8 cellular contexts compared by ENCODE assay signal in the genomic region with DNA sequence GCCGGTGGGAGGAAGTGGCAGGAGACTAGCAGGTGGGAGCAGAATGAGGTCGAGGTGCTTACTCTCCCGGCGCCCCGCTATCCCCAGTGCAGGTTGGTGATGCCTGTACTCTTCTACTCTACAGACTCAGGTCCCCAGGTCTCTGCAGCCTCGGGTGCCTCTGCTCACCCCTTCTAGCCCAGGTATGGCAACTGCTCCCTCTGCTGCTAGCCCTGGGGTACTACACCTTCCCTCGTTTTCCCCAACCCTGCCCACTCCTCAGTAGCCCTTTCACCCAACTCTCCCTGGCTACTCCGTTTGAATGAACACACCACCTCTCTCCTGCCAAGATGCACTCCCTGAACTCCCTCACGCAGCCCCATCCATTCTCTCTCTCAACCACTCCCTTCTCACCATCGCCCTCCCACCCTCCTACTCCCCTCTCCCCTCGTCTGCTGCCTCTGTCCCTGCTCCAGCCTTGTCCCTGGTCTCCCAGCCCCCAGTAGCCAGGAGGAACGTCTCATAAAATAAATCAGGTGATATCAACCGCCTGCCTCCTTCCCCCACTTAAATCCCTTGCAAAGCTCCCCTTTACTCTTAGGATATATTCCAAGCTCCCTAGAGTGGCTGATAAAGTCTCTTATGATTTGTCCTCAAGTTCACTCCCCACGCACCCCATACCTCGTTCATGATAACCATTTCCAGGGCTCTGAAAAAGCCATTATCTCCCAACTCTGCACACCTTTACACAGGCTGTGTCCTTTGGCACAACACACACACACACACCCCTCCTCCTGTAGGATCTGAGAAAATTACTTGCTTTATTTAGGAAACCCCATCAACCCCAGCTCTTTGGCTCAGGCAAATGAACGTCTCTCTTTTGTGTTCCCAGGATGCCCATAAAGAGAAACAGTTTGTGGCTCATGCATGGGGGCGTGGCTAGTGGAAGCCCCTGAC. TPM values are rescaled to one million over a fixed set of nuclear protein-coding genes. Genes with fewer than 3 reads are reported as not detected.
A peak's percentile ranks its signal among the peaks of the same experiment; 100 is the strongest.
DNase-seq lines count a peak whose midpoint lies in the region; ATAC-seq, FAIRE-seq and TF ChIP-seq lines count a peak whose summit lies in the region.

No MANE protein-coding gene starts in this region.

- peaks cover 43 to 61% of the 10 kb centered on the region in 2 donors for H3K27me3 Mint-ChIP-seq in CD8-positive, alpha-beta memory T cell
- H3K27me3 Mint-ChIP-seq in activated CD8-positive, alpha-beta memory T cell treated with anti-CD3 and anti-CD28 coated beads, Interleukin-2, amount 10 ng/mL, durations not matched to agents 7 days and 5 days = peaks cover 63% of the 10 kb centered on the region
- peaks cover 49 to 52% of the 10 kb centered on the region in 2 donors for H3K27me3 Mint-ChIP-seq in stimulated activated naive B cell treated with anti-CD40 and anti-IgM and Interleukin-4, amounts not matched to agents 10 μg/mL and 1 μg/mL and 100 μg/mL, for 72 hours

- H3K9ac ChIP-seq in endothelial cell of umbilical vein (replicated peaks; ENCODE audit: extremely low read depth, insufficient read depth, low read length) = no peak overlapping the region

- H3K4me1 Mint-ChIP-seq in CD8-positive, alpha-beta memory T cell = peaks cover 6 to 16% (median 6%) of the 10 kb centered on the region in 3 donors
- peaks cover 24% of the 10 kb centered on the region for H3K4me1 Mint-ChIP-seq in activated CD8-positive, alpha-beta memory T cell treated with anti-CD3 and anti-CD28 coated beads, Interleukin-2, amount 10 ng/mL, durations not matched to agents 7 days and 5 days
- H3K4me1 Mint-ChIP-seq in stimulated activated naive B cell treated with anti-CD40 and anti-IgM and Interleukin-4, amounts not matched to agents 10 μg/mL and 1 μg/mL and 100 μg/mL, for 72 hours = peaks cover 10 to 19% of the 10 kb centered on the region in 2 donors

- POLR2A ChIA-PET in CD8-positive, alpha-beta memory T cell (lab: Charles Lee) = no interaction called here
- POLR2A ChIA-PET in endothelial cell of umbilical vein (lab: Charles Lee) = interaction anchor here (1.4 kb wide), 1 partner anchor 202 kb away, joined by 3 read pairs; no protein-coding TSS in a partner anchor

- dilution Hi-C loops in endothelial cell of umbilical vein (cut with MboI; ENCODE audit: extremely low pct_ligation_motif_present, low sequenced_read_pairs) = no loop called here

- H3K36me3 ChIP-seq in CD8-positive, alpha-beta memory T cell (ENCODE audit: insufficient read depth, low read length) = no peaks in the 10 kb centered on the region
- H3K36me3 ChIP-seq in endothelial cell of umbilical vein (ENCODE audit: control insufficient read depth in 2 of 2, extremely low read depth in 1 of 2, insufficient read depth in 2 of 2, low read length in 2 of 2) (no peaks in the 10 kb centered on the region), muscle layer of duodenum (ENCODE audit: control insufficient read depth in 1 of 2, insufficient read depth in 2 of 2, low read length in 2 of 2) (no peaks in the 10 kb centered on the region)

- no peak overlapping the region for H2AFZ ChIP-seq in endothelial cell of umbilical vein (ENCODE audit: low read depth, low read length)

- peaks cover 36% of the 10 kb centered on the region for H3K4me1 ChIP-seq in CD8-positive, alpha-beta memory T cell (ENCODE audit: insufficient read depth, low read length)
- H3K4me1 ChIP-seq in endothelial cell of umbilical vein (ENCODE audit: control insufficient read depth, extremely low read depth, insufficient read depth, low read length) = peaks cover 8% of the 10 kb centered on the region
- peaks cover 4 to 32% of the 10 kb centered on the region in 2 donors for H3K4me1 ChIP-seq in muscle layer of duodenum (ENCODE audit: control insufficient read depth in 1 of 2, insufficient read depth in 2 of 2, low read length in 2 of 2)

- H3K9me3 ChIP-seq in CD8-positive, alpha-beta memory T cell (ENCODE audit: low read length) = no peaks in the 10 kb centered on the region
- H3K9me3 ChIP-seq in endothelial cell of umbilical vein (replicated peaks; ENCODE audit: control insufficient read depth, insufficient read depth, low read length) (no peaks in the 10 kb centered on the region), muscle layer of duodenum (ENCODE audit: control insufficient read depth in 1 of 2, low read length in 2 of 2) (no peaks in the 10 kb centered on the region)

- no peak for TF ChIP-seq POLR2A in endothelial cell of umbilical vein (IDR thresholded peaks at IDR 0.05; ENCODE audit: low read depth, low read length)

- FAIRE-seq in endothelial cell of umbilical vein (lab: Jason Lieb, UNC) = peak; percentile 78

- BruUV-seq in endothelial cell of umbilical vein (replicated peaks; lab: Mats Ljungman, UMichigan) = no TSS peak

- H3K4me2 ChIP-seq in endothelial cell of umbilical vein (ENCODE audit: insufficient read depth, low read length) = peak overlapping the region; percentile 1

- peak overlapping the region; percentile 44 for H3K4me3 ChIP-seq in CD8-positive, alpha-beta memory T cell (ENCODE audit: low read length)
- H3K4me3 ChIP-seq in endothelial cell of umbilical vein (replicated peaks in 1 of 3; ENCODE audit: insufficient read depth in 1 of 3, low read depth in 1 of 3, low read length in 3 of 3) (no peak overlapping the region), muscle layer of duodenum (ENCODE audit: low read depth in 1 of 2, low read length in 2 of 2) (peak overlapping the region; percentile 18 to 49)

- peak; percentile 74 to 91 for TF ChIP-seq CTCF in endothelial cell of umbilical vein (IDR thresholded peaks at IDR 0.05; ENCODE audit: extremely low read depth in 1 of 2, insufficient read depth in 1 of 2, low read depth in 1 of 2, low read length in 2 of 2)

- CTCF ChIA-PET in CD8-positive, alpha-beta memory T cell (lab: Charles Lee) = interaction anchor here (1.0 to 1.9 kb wide), 11 partner anchors 9 to 283 kb away, joined by 3 to 13 read pairs (median 3); a partner anchor contains a TSS
- CTCF ChIA-PET in activated CD8-positive, alpha-beta memory T cell treated with anti-CD3 and anti-CD28 coated beads, Interleukin-2, amount 10 ng/mL, durations not matched to agents 7 days and 5 days (lab: Charles Lee) = interaction anchor here (0.6 to 16.9 kb wide), 28 partner anchors 9 to 317 kb away, joined by 3 to 408 read pairs (median 4); a partner anchor contains a TSS
- CTCF ChIA-PET in endothelial cell of umbilical vein (lab: Charles Lee) = interaction anchor here (0.6 to 3.8 kb wide), 33 partner anchors 9 to 292 kb away, joined by 3 to 63 read pairs (median 5); a partner anchor contains a TSS

- peak; percentile 56 to 75 (median 59) for DNase-seq in CD8-positive, alpha-beta memory T cell
- DNase-seq in NCI-H82 (lab: John Stamatoyannopoulos, UW) (peak; percentile 91), endothelial cell of umbilical vein (ENCODE audit: low read depth, low spot score) (peak; percentile 55)
- peak; percentile 80 for DNase-seq in activated CD8-positive, alpha-beta memory T cell treated with anti-CD3 and anti-CD28 coated beads, Interleukin-2, amount 10 ng/mL, durations not matched to agents 7 days and 5 days
- peak; percentile 51 for DNase-seq in stimulated activated naive B cell treated with anti-CD40 and anti-IgM and Interleukin-4, amounts not matched to agents 10 μg/mL and 1 μg/mL and 100 μg/mL, for 72 hours

- peak overlapping the region in 2 of 7 donors; percentile 49 to 54 for H3K4me3 Mint-ChIP-seq in CD8-positive, alpha-beta memory T cell
- no peak overlapping the region for H3K4me3 Mint-ChIP-seq in activated CD8-positive, alpha-beta memory T cell treated with anti-CD3 and anti-CD28 coated beads, Interleukin-2, amount 10 ng/mL, durations not matched to agents 7 days and 5 days
- H3K4me3 Mint-ChIP-seq in stimulated activated naive B cell treated with anti-CD40 and anti-IgM and Interleukin-4, amounts not matched to agents 10 μg/mL and 1 μg/mL and 100 μg/mL, for 72 hours = no peak overlapping the region

- ATAC-seq in HG03432 (IDR thresholded peaks at IDR 0.05; ENCODE audit: unreplicated experiment) = peak; percentile 62
- ATAC-seq in activated CD8-positive, alpha-beta memory T cell treated with anti-CD3 and anti-CD28 coated beads, Interleukin-2, amount 10 ng/mL, durations not matched to agents 7 days and 5 days = peak; percentile 43
- peak; percentile 76 to 78 for ATAC-seq in stimulated activated naive B cell treated with anti-CD40 and anti-IgM and Interleukin-4, amounts not matched to agents 10 μg/mL and 1 μg/mL and 100 μg/mL, for 72 hours (replicated peaks)
- no peak for ATAC-seq in HG03135 (IDR thresholded peaks at IDR 0.05; ENCODE audit: unreplicated experiment)

- no peaks in the 10 kb centered on the region for H3K9me1 ChIP-seq in endothelial cell of umbilical vein (replicated peaks; ENCODE audit: control insufficient read depth, extremely low read depth, insufficient read depth, low read length)

- intact Hi-C loops in endothelial cell of umbilical vein (cut with micrococcal nuclease) = loop anchor here (1.0 to 5.0 kb wide), 5 partner anchors 55 to 360 kb away; a partner anchor contains a TSS

- peaks cover 49% of the 10 kb centered on the region for H3K27me3 ChIP-seq in CD8-positive, alpha-beta memory T cell (ENCODE audit: insufficient read depth, low read length, poor library complexity, severe bottlenecking)
- H3K27me3 ChIP-seq in endothelial cell of umbilical vein (ENCODE audit: control insufficient read depth in 2 of 2, insufficient read depth in 2 of 2, low read length in 2 of 2) = peaks cover 18 to 23% of the 10 kb centered on the region in 2 experiments
- peaks cover 31% of the 10 kb centered on the region for H3K27me3 ChIP-seq in muscle layer of duodenum (ENCODE audit: low read depth, low read length)

- H3K27ac ChIP-seq in CD8-positive, alpha-beta memory T cell (ENCODE audit: low read depth, low read length) = no peak overlapping the region
- H3K27ac ChIP-seq in endothelial cell of umbilical vein (ENCODE audit: insufficient read depth, low read depth, low read length) (no peak overlapping the region), muscle layer of duodenum (ENCODE audit: low read length) (peak overlapping the region; percentile 28)

- H3K79me2 ChIP-seq in endothelial cell of umbilical vein (ENCODE audit: control insufficient read depth, insufficient read depth, low read length) = no peaks in the 10 kb centered on the region

- H3K36me3 Mint-ChIP-seq in CD8-positive, alpha-beta memory T cell = peaks cover 0 to 2% (median 0%) of the 10 kb centered on the region in 3 donors
- peaks cover 1% of the 10 kb centered on the region for H3K36me3 Mint-ChIP-seq in activated CD8-positive, alpha-beta memory T cell treated with anti-CD3 and anti-CD28 coated beads, Interleukin-2, amount 10 ng/mL, durations not matched to agents 7 days and 5 days
- peaks cover 1 to 5% of the 10 kb centered on the region in 2 donors for H3K36me3 Mint-ChIP-seq in stimulated activated naive B cell treated with anti-CD40 and anti-IgM and Interleukin-4, amounts not matched to agents 10 μg/mL and 1 μg/mL and 100 μg/mL, for 72 hours

- H3K27ac Mint-ChIP-seq in CD8-positive, alpha-beta memory T cell = peak overlapping the region in 3 of 8 donors; percentile 30 to 43 (median 42)
- H3K27ac Mint-ChIP-seq in activated CD8-positive, alpha-beta memory T cell treated with anti-CD3 and anti-CD28 coated beads, Interleukin-2, amount 10 ng/mL, durations not matched to agents 7 days and 5 days = no peak overlapping the region
- peak overlapping the region; percentile 75 for H3K27ac Mint-ChIP-seq in stimulated activated naive B cell treated with anti-CD40 and anti-IgM and Interleukin-4, amounts not matched to agents 10 μg/mL and 1 μg/mL and 100 μg/mL, for 72 hours

- no peaks in the 10 kb centered on the region for H3K9me3 Mint-ChIP-seq in CD8-positive, alpha-beta memory T cell
- no peaks in the 10 kb centered on the region for H3K9me3 Mint-ChIP-seq in activated CD8-positive, alpha-beta memory T cell treated with anti-CD3 and anti-CD28 coated beads, Interleukin-2, amount 10 ng/mL, durations not matched to agents 7 days and 5 days (ENCODE audit: low read depth)
- H3K9me3 Mint-ChIP-seq in stimulated activated naive B cell treated with anti-CD40 and anti-IgM and Interleukin-4, amounts not matched to agents 10 μg/mL and 1 μg/mL and 100 μg/mL, for 72 hours = peaks cover 0 to 2% of the 10 kb centered on the region in 2 donors

- H4K20me1 ChIP-seq in endothelial cell of umbilical vein (replicated peaks; ENCODE audit: control insufficient read depth, extremely low read depth, insufficient read depth, low read length) = no peaks in the 10 kb centered on the region

RNA-seq across cellular contexts. Expression of a gene that starts 8.2 kb away (rescaled TPM):
- not detected for total RNA-seq in CD8-positive, alpha-beta memory T cell
- not detected for polyA plus RNA-seq in CD8-positive, alpha-beta memory T cell
- not detected for total RNA-seq in activated CD8-positive, alpha-beta memory T cell treated with anti-CD3 and anti-CD28 coated beads, Interleukin-2, amount 10 ng/mL, durations not matched to agents 7 days and 5 days
- total RNA-seq in endothelial cell of umbilical vein = 0.42 TPM in 1 of 2 replicates, not detected in the other
- polyA plus RNA-seq in endothelial cell of umbilical vein = not detected in 2 replicates
- not detected in 2 replicates for polyA plus RNA-seq in endothelial cell of umbilical vein (2011; cell fraction: cytosol; rRNA removed)
- not detected in 2 replicates for polyA plus RNA-seq in endothelial cell of umbilical vein (2011; cell fraction: nucleus; rRNA removed)
- polyA plus RNA-seq in endothelial cell of umbilical vein (2012) = not detected in 2 replicates
- not detected in 2 replicates for polyA minus RNA-seq in endothelial cell of umbilical vein
- 7.6 TPM for polyA minus RNA-seq in endothelial cell of umbilical vein (2011; cell fraction: cytosol; rRNA and poly(A)+ RNA removed)
- not detected in 2 replicates for polyA minus RNA-seq in endothelial cell of umbilical vein (2011; cell fraction: nucleus; rRNA and poly(A)+ RNA removed)

RNA-seq across cellular contexts. Expression of a gene that starts 44.2 kb away (rescaled TPM):
- total RNA-seq in CD8-positive, alpha-beta memory T cell = not detected
- not detected for polyA plus RNA-seq in CD8-positive, alpha-beta memory T cell
- under 1 TPM; 0.14 to 0.32 TPM for total RNA-seq in activated CD8-positive, alpha-beta memory T cell treated with anti-CD3 and anti-CD28 coated beads, Interleukin-2, amount 10 ng/mL, durations not matched to agents 7 days and 5 days
- total RNA-seq in endothelial cell of umbilical vein = not detected in 2 replicates
- not detected in 2 replicates for polyA plus RNA-seq in endothelial cell of umbilical vein
- polyA plus RNA-seq in endothelial cell of umbilical vein (2011; cell fraction: cytosol; rRNA removed) = not detected in 2 replicates
- 0.29 TPM in 1 of 2 replicates, not detected in the other for polyA plus RNA-seq in endothelial cell of umbilical vein (2011; cell fraction: nucleus; rRNA removed)
- polyA plus RNA-seq in endothelial cell of umbilical vein (2012) = not detected in 2 replicates
- not detected in 2 replicates for polyA minus RNA-seq in endothelial cell of umbilical vein
- not detected for polyA minus RNA-seq in endothelial cell of umbilical vein (2011; cell fraction: cytosol; rRNA and poly(A)+ RNA removed)
- not detected in 2 replicates for polyA minus RNA-seq in endothelial cell of umbilical vein (2011; cell fraction: nucleus; rRNA and poly(A)+ RNA removed)

RNA-seq across cellular contexts. Expression of a gene that starts 56.5 kb away (rescaled TPM):
- 10 to 100 TPM; 10.8 to 12.4 TPM for total RNA-seq in CD8-positive, alpha-beta memory T cell
- 5.9 TPM for polyA plus RNA-seq in CD8-positive, alpha-beta memory T cell
- 10 to 100 TPM; 11.0 to 13.3 TPM for total RNA-seq in activated CD8-positive, alpha-beta memory T cell treated with anti-CD3 and anti-CD28 coated beads, Interleukin-2, amount 10 ng/mL, durations not matched to agents 7 days and 5 days
- total RNA-seq in endothelial cell of umbilical vein = 13.7 and 15.5 TPM in 2 replicates
- polyA plus RNA-seq in endothelial cell of umbilical vein = 14.7 and 15.7 TPM in 2 replicates
- polyA plus RNA-seq in endothelial cell of umbilical vein (2011; cell fraction: cytosol; rRNA removed) = 10.5 and 10.7 TPM in 2 replicates
- polyA plus RNA-seq in endothelial cell of umbilical vein (2011; cell fraction: nucleus; rRNA removed) = 36.1 and 36.6 TPM in 2 replicates
- 6.5 and 13.6 TPM in 2 replicates for polyA plus RNA-seq in endothelial cell of umbilical vein (2012)
- 7.9 and 8.4 TPM in 2 replicates for polyA minus RNA-seq in endothelial cell of umbilical vein
- polyA minus RNA-seq in endothelial cell of umbilical vein (2011; cell fraction: cytosol; rRNA and poly(A)+ RNA removed) = 6.9 TPM
- 3.3 and 4.6 TPM in 2 replicates for polyA minus RNA-seq in endothelial cell of umbilical vein (2011; cell fraction: nucleus; rRNA and poly(A)+ RNA removed)

Comparison
In these comparisons a context has a peak if more than half of its experiments do, and no peak if none do; other contexts are left out.
1. H3K4me3 ChIP-seq: peak in CD8-positive, alpha-beta memory T cell (single experiment) and muscle layer of duodenum (2 of 2); none in endothelial cell of umbilical vein (0 of 3).
2. Peak in every context shown above with its lines, with median percentiles within 50 percentile points of each other: DNase-seq.